ENCODE assay signal across 24 cellular contexts in the genomic region with DNA sequence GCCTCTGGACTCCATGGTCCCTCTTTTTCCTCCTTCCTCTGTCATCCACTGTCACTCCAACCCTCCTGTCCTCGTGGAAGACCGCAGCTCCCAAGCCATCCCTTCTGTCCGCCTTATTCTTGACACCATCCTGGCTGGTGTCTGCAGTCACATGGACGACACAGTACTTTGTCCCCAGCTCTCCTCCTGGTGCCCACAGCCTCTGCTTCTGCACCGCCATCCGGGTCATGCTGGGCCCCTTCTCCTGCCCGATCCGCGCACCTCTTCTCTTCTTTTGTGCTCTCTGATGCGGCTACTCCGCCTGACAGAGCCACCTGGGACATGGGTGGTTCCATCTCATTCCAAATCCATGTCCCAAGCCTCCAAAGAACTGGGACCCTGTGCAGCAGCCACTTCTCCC. TPM values are rescaled to one million over a fixed set of nuclear protein-coding genes. Genes with fewer than 3 reads are reported as not detected.
"Had no signal": no experiment of that assay in that cellular context is flagged by ENCODE, and none has a peak within 500 bp of the region (broad histone marks: within the 10 kb centered on the region; RNA-seq: fewer than 3 reads in every experiment).

No MANE protein-coding gene starts in this region.

- H3K9me3 ChIP-seq: MG63, SK-N-SH had no signal

- H3K4me2 ChIP-seq: SK-N-SH had no signal

- DNase-seq: Karpas-422; KG1; MG63; NCI-H1092; NCI-H1105 treated with DMSO at 0.1 percent for 48 hours; NCI-H1417 treated with DMSO at 0.1 percent for 48 hours; NCI-H146; NCI-H1694 treated with DMSO at 0.1 percent for 48 hours; NCI-H1930; NCI-H2081; NCI-H2171; NCI-H226; NCI-H446; NCI-H510A; NCI-H524 treated with DMSO at 0.1 percent for 48 hours; NCI-H69; NCI-H774; NK-92 treated with Interleukin-12 subunit alpha and Interleukin-12 subunit beta, amount 100 ng/mL, for 24 hours; PC-3; SHP77; SK-N-SH had no signal

- H3K27ac ChIP-seq: RWPE1 had no signal

- H3K4me3 ChIP-seq: MG63 had no signal

- ATAC-seq: Panc1, PC-3 had no signal

- H3K9ac ChIP-seq: SK-N-SH had no signal

- H3K36me3 ChIP-seq: MG63 had no signal

- H3K27me3 ChIP-seq: MG63 had no signal

RNA-seq across cellular contexts. Expression of gene ROPN1L, which starts 22.5 kb away (rescaled TPM):
- total RNA-seq: HT-29 had no signal
